In the genomic region with DNA sequence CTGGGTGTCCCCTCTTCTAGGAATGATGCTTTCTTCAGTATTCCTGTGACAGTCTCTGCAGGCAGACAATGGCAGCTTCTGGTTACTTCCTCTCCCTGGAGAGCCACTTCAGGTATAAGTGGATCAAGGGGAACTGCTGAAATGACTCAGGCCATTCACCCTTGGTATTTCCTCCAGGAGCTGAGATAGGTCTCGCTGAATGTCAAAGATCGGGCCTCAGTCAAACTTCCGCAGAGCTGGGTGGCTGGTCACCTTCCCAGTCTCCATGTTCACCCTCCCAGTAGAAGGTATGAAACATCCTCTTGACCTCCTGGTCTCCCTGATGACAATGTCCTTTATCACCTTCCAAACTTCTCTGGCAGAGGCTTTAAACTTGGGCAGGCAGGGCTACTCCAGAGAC, we compare ENCODE assay signal across 21 cellular contexts. TPM values are rescaled to one million over a fixed set of nuclear protein-coding genes. Genes with fewer than 3 reads are reported as not detected.
A peak's percentile ranks its signal among the peaks of the same experiment; 100 is the strongest.
DNase-seq lines count a peak whose midpoint lies in the region; ATAC-seq and TF ChIP-seq lines count a peak whose summit lies in the region.
"Had no signal": no experiment of that assay in that cellular context is flagged by ENCODE, and none has a peak within 500 bp of the region (broad histone marks: within the 10 kb centered on the region; RNA-seq: fewer than 3 reads in every experiment).

No MANE protein-coding gene starts in this region.

- no peak overlapping the region for H3K4me3 Mint-ChIP-seq in MCF 10A (ENCODE audit: unreplicated experiment)
- H3K4me3 Mint-ChIP-seq: CD4-positive, alpha-beta memory T cell had no signal

- TF ChIP-seq CTCF in MCF 10A (IDR thresholded peaks at IDR 0.05; ENCODE audit: unreplicated experiment): no peak
- no peak for TF ChIP-seq CTCF in GM20000 (IDR thresholded peaks at IDR 0.05; ENCODE audit: extremely low read depth, missing control alignments)

- H3K9me3 Mint-ChIP-seq in MCF 10A (ENCODE audit: unreplicated experiment): no peaks in the 10 kb centered on the region
- H3K9me3 Mint-ChIP-seq: CD4-positive, alpha-beta memory T cell had no signal

- H3K23ac ChIP-seq in trophoblast cell (ENCODE audit: low read length): no peak overlapping the region

- H3K4me1 ChIP-seq in trophoblast cell (ENCODE audit: control insufficient read depth in 1 of 2, insufficient read depth in 2 of 2, low read length in 2 of 2): peaks cover 25 to 29% of the 10 kb centered on the region in 2 experiments
- H3K4me1 ChIP-seq: A549, BLaER1 had no signal

- WGBS in trophoblast cell (ENCODE audit: extremely low coverage, insufficient coverage, insufficient read length): no CpG with 5 or more reads among the region's 3 CpGs

- no peak overlapping the region for H3K4me2 ChIP-seq in trophoblast cell (ENCODE audit: low read length)
- H3K4me2 ChIP-seq: A549, BLaER1 had no signal

- H3K18ac ChIP-seq in trophoblast cell (ENCODE audit: low read length): no peak overlapping the region

- peaks cover 4% of the 10 kb centered on the region for H3K79me2 ChIP-seq in trophoblast cell (ENCODE audit: control insufficient read depth, insufficient read depth, low read length, poor library complexity)

- H3K9ac ChIP-seq in trophoblast cell (ENCODE audit: low read length): no peak overlapping the region
- H3K9ac ChIP-seq: BLaER1 had no signal

- peak overlapping the region; percentile 93 for H3K27ac Mint-ChIP-seq in MCF 10A (ENCODE audit: low read depth, unreplicated experiment)
- H3K27ac Mint-ChIP-seq: CD4-positive, alpha-beta memory T cell had no signal

- ATAC-seq in Right ventricle myocardium superior (ENCODE audit: poor library complexity) (no peak), HG03159 (IDR thresholded peaks at IDR 0.05; ENCODE audit: unreplicated experiment) (no peak), HG03432 (IDR thresholded peaks at IDR 0.05; ENCODE audit: unreplicated experiment) (no peak)
- ATAC-seq: A549 had no signal

- H3K36me3 Mint-ChIP-seq in MCF 10A (ENCODE audit: insufficient read depth, unreplicated experiment): no peaks in the 10 kb centered on the region

- H2AFZ ChIP-seq in trophoblast cell (ENCODE audit: insufficient read depth, low read length, poor library complexity): no peak overlapping the region

- CTCF ChIA-PET in MCF 10A (lab: Yijun Ruan, JAX): no interaction called here

- H3K4ac ChIP-seq in trophoblast cell (ENCODE audit: low read depth, low read length): no peak overlapping the region

- peak overlapping the region; percentile 57 for H2AK5ac ChIP-seq in trophoblast cell (ENCODE audit: low read length)

- H4K91ac ChIP-seq in trophoblast cell (ENCODE audit: low read depth, low read length): peak overlapping the region; percentile 82

- H3K36me3 ChIP-seq in trophoblast cell (ENCODE audit: control insufficient read depth in 1 of 2, insufficient read depth in 2 of 2, low read length in 2 of 2): no peaks in the 10 kb centered on the region
- H3K36me3 ChIP-seq: BLaER1, SJCRH30 had no signal

- no peaks in the 10 kb centered on the region for H3K27me3 ChIP-seq in trophoblast cell (ENCODE audit: insufficient read depth, low read length)
- H3K27me3 ChIP-seq: BLaER1, SJCRH30 had no signal

- intact Hi-C loops in MCF 10A (cut with micrococcal nuclease) (no loop called here), Right ventricle myocardium superior (cut with DNase I) (no loop called here)

- H3K79me1 ChIP-seq in trophoblast cell (ENCODE audit: low read length): peaks cover 21% of the 10 kb centered on the region

- DNase-seq in DMS79 (lab: John Stamatoyannopoulos, UW) (peak; percentile 44), MCF 10A (ENCODE audit: unreplicated experiment) (no peak), epithelial cell of prostate (ENCODE audit: low read depth, low spot score) (no peak), trophoblast cell (no peak), Right ventricle myocardium superior (no peak), GM20000 (ENCODE audit: low spot score) (no peak)
- DNase-seq: CD4-positive, alpha-beta memory T cell; DMS153; KG1; NCI-H1436; NCI-H2081 treated with DMSO at 0.1 percent for 48 hours; NCI-H510A treated with DMSO at 0.1 percent for 48 hours; NCI-H774; OCI-M1; SJCRH30 had no signal

- H3K27me3 Mint-ChIP-seq in MCF 10A (ENCODE audit: insufficient read depth, unreplicated experiment): no peaks in the 10 kb centered on the region

- H3K27ac ChIP-seq in epithelial cell of prostate: peak overlapping the region; percentile 98
- H3K27ac ChIP-seq in trophoblast cell (ENCODE audit: low read depth, low read length): peak overlapping the region; percentile 66
- H3K27ac ChIP-seq: A549, BLaER1 had no signal

- peak overlapping the region; percentile 50 for H3K14ac ChIP-seq in trophoblast cell (ENCODE audit: low read length)

- no peaks in the 10 kb centered on the region for H3K9me3 ChIP-seq in trophoblast cell (ENCODE audit: insufficient read depth, low read depth, low read length)
- H3K9me3 ChIP-seq: A549, BLaER1, SJCRH30 had no signal

- POLR2A ChIA-PET in MCF 10A (lab: Yijun Ruan, JAX): interaction anchor here (0.7 to 3.8 kb wide), 4 partner anchors 10 to 16 kb away, joined by 3 to 18 read pairs (median 6); no protein-coding TSS in a partner anchor

- peaks cover 20% of the 10 kb centered on the region for H3K4me1 Mint-ChIP-seq in MCF 10A (ENCODE audit: insufficient read depth, unreplicated experiment)
- H3K4me1 Mint-ChIP-seq: CD4-positive, alpha-beta memory T cell had no signal

- no TSS peak for BruUV-seq in MCF 10A (replicated peaks; lab: Mats Ljungman, UMichigan)

- H4K12ac ChIP-seq in trophoblast cell (ENCODE audit: low read depth, low read length): no peak overlapping the region

- peak overlapping the region; percentile 70 for H2BK5ac ChIP-seq in trophoblast cell (ENCODE audit: low read depth, low read length, poor library complexity)

- peak overlapping the region; percentile 85 for H2BK120ac ChIP-seq in trophoblast cell (ENCODE audit: insufficient read depth, low read length, poor library complexity)

- no peak overlapping the region for H4K8ac ChIP-seq in trophoblast cell (ENCODE audit: low read depth, low read length)

- H3K4me3 ChIP-seq in trophoblast cell (ENCODE audit: low read depth, low read length): no peak overlapping the region
- H3K4me3 ChIP-seq: A549, BLaER1, SJCRH30 had no signal

- H2BK12ac ChIP-seq in trophoblast cell (ENCODE audit: low read length): peak overlapping the region; percentile 11

RNA-seq across cellular contexts. Expression of a gene that starts 1.8 kb away (rescaled TPM):
- total RNA-seq in MCF 10A (2022): 0.47 and 1.3 TPM in 2 replicates
- 0.26 and 0.38 TPM in 2 replicates for polyA plus RNA-seq in trophoblast cell (2013)
- not detected for total RNA-seq in Right ventricle myocardium superior
- total RNA-seq: H1, HT-29, SJCRH30 had no signal
